20 cellular contexts compared by ENCODE assay signal in the genomic region with DNA sequence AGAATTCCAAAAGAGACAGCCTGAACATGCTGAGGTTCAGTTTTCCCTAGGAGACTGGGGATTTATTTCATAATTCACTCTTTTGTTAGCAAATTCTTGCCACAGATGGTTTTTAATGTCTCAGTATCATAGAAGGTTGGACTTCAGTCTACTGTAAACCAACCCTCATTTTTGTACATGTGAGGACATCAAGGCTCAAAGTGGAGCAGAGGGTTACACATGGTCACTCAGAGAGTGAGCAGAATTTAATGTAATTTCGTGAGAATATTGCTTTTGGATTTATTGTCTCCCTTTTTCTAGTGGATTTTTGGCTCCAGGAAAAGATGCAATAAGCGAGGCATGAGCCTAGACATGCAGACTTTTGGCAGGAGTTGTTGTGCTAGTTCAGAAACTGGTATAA.
"Had no signal": no experiment of that assay in that cellular context is flagged by ENCODE, and none has a peak within 500 bp of the region (broad histone marks: within the 10 kb centered on the region; RNA-seq: fewer than 3 reads in every experiment).

No MANE protein-coding gene starts in this region.

- H3K9me3 ChIP-seq: neutrophil, right atrium auricular region, stomach, thoracic aorta, transverse colon had no signal

- H3K27me3 ChIP-seq: dorsolateral prefrontal cortex, right atrium auricular region, stomach, transverse colon had no signal

- H3K27me3 Mint-ChIP-seq: naive B cell had no signal

- ATAC-seq: esophagus mucosa, left colon had no signal

- H3K27ac ChIP-seq: dorsolateral prefrontal cortex, neutrophil, right atrium auricular region, stomach, thoracic aorta, transverse colon had no signal

- H3K4me3 ChIP-seq: dorsolateral prefrontal cortex, right atrium auricular region, stomach, thoracic aorta, transverse colon had no signal

- H3K4me3 Mint-ChIP-seq: naive B cell had no signal

- H3K36me3 Mint-ChIP-seq: naive B cell had no signal

- H3K4me1 ChIP-seq: right atrium auricular region, stomach, transverse colon had no signal

- H3K36me3 ChIP-seq: neutrophil, right atrium auricular region, stomach, thoracic aorta, transverse colon had no signal

- DNase-seq: cortex of kidney; dorsolateral prefrontal cortex; effector CD8-positive, alpha-beta T cell; foreskin melanocyte; head of caudate nucleus; hippocampal formation; left colon; mesendoderm; naive B cell; posterior cingulate gyrus; small intestine; stimulated activated CD4-positive, alpha-beta T cell treated with anti-CD3 and anti-CD28 coated beads, Interleukin-12 subunit alpha, Interleukin-12 subunit beta, amount 100 ng/mL, for 4 hours; stimulated activated naive CD4-positive, alpha-beta T cell; stomach; substantia nigra; transverse colon had no signal
